ENCODE assay signal across 8 cellular contexts in genomic region chr9:98944130-98945074, GRCh38. TPM values are rescaled to one million over a fixed set of nuclear protein-coding genes. Genes with fewer than 3 reads are reported as not detected.
DNase-seq lines count a peak whose midpoint lies in the region; ATAC-seq and TF ChIP-seq lines count a peak whose summit lies in the region.

No MANE protein-coding gene starts in this region.

- peak overlapping the region; percentile 18 for H3K4me3 Mint-ChIP-seq in CD8-positive, alpha-beta T cell
- H3K4me3 Mint-ChIP-seq in endothelial cell (ENCODE audit: unreplicated experiment): peak overlapping the region; percentile 92

- no peaks in the 10 kb centered on the region for H3K79me1 ChIP-seq in neuronal stem cell (ENCODE audit: low read depth, low read length)

- no peak overlapping the region for H2BK5ac ChIP-seq in neuronal stem cell (ENCODE audit: low read length)

- H3K27ac Mint-ChIP-seq in CD8-positive, alpha-beta T cell: no peak overlapping the region
- no peak overlapping the region for H3K27ac Mint-ChIP-seq in endothelial cell (ENCODE audit: unreplicated experiment)

- DNase-seq in CD8-positive, alpha-beta T cell: no peak
- DNase-seq in NCI-H1105 treated with DMSO at 0.1 percent for 48 hours (lab: John Stamatoyannopoulos, UW) (peak; percentile 44), endothelial cell (ENCODE audit: low spot score) (peak; percentile 24), neuronal stem cell (ENCODE audit: low spot score) (peak; percentile 27), UCSD-AML1 (lab: John Stamatoyannopoulos, UW; ENCODE audit: unreplicated experiment) (no peak)
- DNase-seq in stimulated activated naive CD4-positive, alpha-beta T cell treated with Interleukin-2 at 50 U/mL for 16 hours (lab: John Stamatoyannopoulos, UW): no peak

- H3K27me3 Mint-ChIP-seq in CD8-positive, alpha-beta T cell (ENCODE audit: low read depth): peaks cover 55% of the 10 kb centered on the region
- H3K27me3 Mint-ChIP-seq in endothelial cell (ENCODE audit: unreplicated experiment): no peaks in the 10 kb centered on the region

- H3K4me2 ChIP-seq in neuronal stem cell (ENCODE audit: insufficient read depth, low read length, poor library complexity, severe bottlenecking): peak overlapping the region; percentile 95

- no peak overlapping the region for H3K4me3 ChIP-seq in CD8-positive, alpha-beta T cell (ENCODE audit: low read depth, low read length)
- peak overlapping the region in 1 of 2 donors; percentile 90 for H3K4me3 ChIP-seq in neuronal stem cell (ENCODE audit: low read length in 2 of 2)

- intact Hi-C loops in CD8-positive, alpha-beta T cell (cut with DNase I, micrococcal nuclease): no loop called here

- peak overlapping the region; percentile 39 for H3K23ac ChIP-seq in neuronal stem cell (ENCODE audit: low read depth, low read length, poor library complexity)

- no peak for TF ChIP-seq CTCF in CD8-positive, alpha-beta T cell (IDR thresholded peaks at IDR 0.05)
- TF ChIP-seq CTCF in endothelial cell (IDR thresholded peaks at IDR 0.05; ENCODE audit: unreplicated experiment): no peak

- no CpG with 5 or more reads among the region's 49 CpGs for WGBS in neuronal stem cell (ENCODE audit: extremely low coverage in 2 of 2, insufficient read length in 2 of 2, insufficient replicate concordance in 1 of 2), 2 donors

- no peak overlapping the region for H3K4ac ChIP-seq in neuronal stem cell (ENCODE audit: low read length)

- H4K91ac ChIP-seq in neuronal stem cell (ENCODE audit: low read depth, low read length, poor library complexity): no peak overlapping the region

- no peaks in the 10 kb centered on the region for H3K36me3 ChIP-seq in CD8-positive, alpha-beta T cell (ENCODE audit: insufficient read depth, low read length)
- H3K36me3 ChIP-seq in neuronal stem cell (replicated peaks in 1 of 2; ENCODE audit: control insufficient read depth in 2 of 2, insufficient read depth in 2 of 2, low read length in 2 of 2): no peaks in the 10 kb centered on the region

- H2BK120ac ChIP-seq in neuronal stem cell (ENCODE audit: low read depth, low read length): no peak overlapping the region

- CTCF ChIA-PET in CD8-positive, alpha-beta T cell (lab: Charles Lee): no interaction called here

- H3K4me1 Mint-ChIP-seq in CD8-positive, alpha-beta T cell (ENCODE audit: low read depth): peaks cover 5% of the 10 kb centered on the region
- H3K4me1 Mint-ChIP-seq in endothelial cell (ENCODE audit: unreplicated experiment): peaks cover 34% of the 10 kb centered on the region

- H3K9me3 ChIP-seq in CD8-positive, alpha-beta T cell (ENCODE audit: low read length): no peaks in the 10 kb centered on the region
- no peaks in the 10 kb centered on the region for H3K9me3 ChIP-seq in neuronal stem cell (replicated peaks in 1 of 2; ENCODE audit: control insufficient read depth in 2 of 2, insufficient read depth in 1 of 2, low read depth in 1 of 2, low read length in 2 of 2)

- H3K18ac ChIP-seq in neuronal stem cell (ENCODE audit: low read length): peak overlapping the region; percentile 94

- no peak for ATAC-seq in CD8-positive, alpha-beta T cell
- ATAC-seq in HG02763 (IDR thresholded peaks at IDR 0.05; ENCODE audit: unreplicated experiment) (no peak), HG03108 (IDR thresholded peaks at IDR 0.05; ENCODE audit: unreplicated experiment) (no peak)

- no peak overlapping the region for H3K27ac ChIP-seq in CD8-positive, alpha-beta T cell (ENCODE audit: low read depth, low read length)
- H3K27ac ChIP-seq in neuronal stem cell (replicated peaks; ENCODE audit: low read length): no peak overlapping the region

- POLR2A ChIA-PET in CD8-positive, alpha-beta T cell (lab: Charles Lee): no interaction called here

- no peak overlapping the region for H2BK12ac ChIP-seq in neuronal stem cell (ENCODE audit: low read length)

- no peaks in the 10 kb centered on the region for H3K36me3 Mint-ChIP-seq in CD8-positive, alpha-beta T cell
- H3K36me3 Mint-ChIP-seq in endothelial cell (ENCODE audit: low read depth, unreplicated experiment): no peaks in the 10 kb centered on the region

- H3K27me3 ChIP-seq in CD8-positive, alpha-beta T cell (ENCODE audit: insufficient read depth, low read length): peaks cover 14% of the 10 kb centered on the region
- peaks cover 0 to 76% (median 24%) of the 10 kb centered on the region in 3 experiments for H3K27me3 ChIP-seq in neuronal stem cell (ENCODE audit: control insufficient read depth in 3 of 3, insufficient read depth in 3 of 3, low read depth in 1 of 3, low read length in 3 of 3)

- H4K8ac ChIP-seq in neuronal stem cell (ENCODE audit: low read depth, low read length): no peak overlapping the region

- no peaks in the 10 kb centered on the region for H3K9me3 Mint-ChIP-seq in CD8-positive, alpha-beta T cell
- H3K9me3 Mint-ChIP-seq in endothelial cell (ENCODE audit: unreplicated experiment): no peaks in the 10 kb centered on the region

- H3K4me1 ChIP-seq in CD8-positive, alpha-beta T cell (ENCODE audit: insufficient read depth, low read length): peaks cover 3% of the 10 kb centered on the region
- peaks cover 1 to 8% of the 10 kb centered on the region in 2 donors for H3K4me1 ChIP-seq in neuronal stem cell (ENCODE audit: control insufficient read depth in 2 of 2, insufficient read depth in 1 of 2, low read depth in 1 of 2, low read length in 2 of 2)

- peak overlapping the region; percentile 76 for H2BK15ac ChIP-seq in neuronal stem cell (ENCODE audit: low read length)

- H2AK5ac ChIP-seq in neuronal stem cell (ENCODE audit: low read depth, low read length): no peak overlapping the region

- peak overlapping the region; percentile 92 for H3K14ac ChIP-seq in neuronal stem cell (ENCODE audit: low read length)

- H3K9ac ChIP-seq in neuronal stem cell (ENCODE audit: low read depth, low read length, poor library complexity): peak overlapping the region; percentile 75

- peak overlapping the region; percentile 80 for H2AFZ ChIP-seq in neuronal stem cell (ENCODE audit: low read length)

RNA-seq across cellular contexts. Expression of gene COL15A1, which starts 0.7 kb away (rescaled TPM):
- total RNA-seq in CD8-positive, alpha-beta T cell: not detected
- 24.0 TPM for total RNA-seq in endothelial cell (ENCODE audit: unreplicated experiment)
- polyA plus RNA-seq in neuronal stem cell (2013, experiment 1 of 2): 0.59 TPM
- polyA plus RNA-seq in neuronal stem cell (2013, experiment 2 of 2): 0.62 TPM

Comparison
In these comparisons a context has a peak if more than half of its experiments do, and no peak if none do; other contexts are left out.
1. DNase-seq: peak in NCI-H1105 treated with DMSO at 0.1 percent for 48 hours (single experiment), endothelial cell (single experiment) and neuronal stem cell (single experiment); none in CD8-positive, alpha-beta T cell (0 of 7), stimulated activated naive CD4-positive, alpha-beta T cell treated with Interleukin-2 at 50 U/mL for 16 hours (single experiment) and UCSD-AML1 (single experiment).
2. RNA of gene COL15A1, which starts 0.7 kb away (total RNA-seq): 24.0 TPM in endothelial cell (single experiment); not detected in CD8-positive, alpha-beta T cell; every median in the first group is over 10 times any median in the second.